ENCODE assay signal across 25 cellular contexts in genomic region chr1:61247881-61248752, GRCh38.
DNase-seq lines count a peak whose midpoint lies in the region; FAIRE-seq and TF ChIP-seq lines count a peak whose summit lies in the region.
"Had no signal": no experiment of that assay in that cellular context is flagged by ENCODE, and none has a peak within 500 bp of the region (broad histone marks: within the 10 kb centered on the region; RNA-seq: fewer than 3 reads in every experiment).

No MANE protein-coding gene starts in this region.

- BruUV-seq in endothelial cell of umbilical vein (replicated peaks; lab: Mats Ljungman, UMichigan): no TSS peak

- no peak overlapping the region for H3K4me3 Mint-ChIP-seq in nephron
- H3K4me3 Mint-ChIP-seq: activated naive CD4-positive, alpha-beta T cell treated with anti-CD3 and anti-CD28 coated beads, Interleukin-2, amount 50 U/mL, for 24 hours; activated T-cell treated with anti-CD3 and anti-CD28 coated beads, Interleukin-2, amount 50 U/mL, for 72 hours; memory B cell; naive thymus-derived CD4-positive, alpha-beta T cell had no signal

- POLR2A ChIA-PET in endothelial cell of umbilical vein (lab: Charles Lee): no interaction called here

- H3K4me2 ChIP-seq in endothelial cell of umbilical vein (ENCODE audit: insufficient read depth, low read length): no peak overlapping the region

- no peaks in the 10 kb centered on the region for H3K36me3 ChIP-seq in endothelial cell of umbilical vein (ENCODE audit: control insufficient read depth in 2 of 2, extremely low read depth in 1 of 2, insufficient read depth in 2 of 2, low read length in 2 of 2)
- H3K36me3 ChIP-seq: BLaER1 treated with 17β-estradiol and CSF1 and Interleukin-3, amounts not matched to agents 10 nM and 100 nM; colonic mucosa; tibial artery had no signal

- H3K9ac ChIP-seq in endothelial cell of umbilical vein (replicated peaks; ENCODE audit: extremely low read depth, insufficient read depth, low read length): no peak overlapping the region
- H3K9ac ChIP-seq: BLaER1 treated with 17β-estradiol and CSF1 and Interleukin-3, amounts not matched to agents 10 nM and 100 nM; GM23248 had no signal

- dilution Hi-C loops in endothelial cell of umbilical vein (cut with MboI; ENCODE audit: extremely low pct_ligation_motif_present, low sequenced_read_pairs): no loop called here

- no peaks in the 10 kb centered on the region for H3K9me3 ChIP-seq in endothelial cell of umbilical vein (replicated peaks; ENCODE audit: control insufficient read depth, insufficient read depth, low read length)
- H3K9me3 ChIP-seq: colonic mucosa, tibial artery had no signal

- TF ChIP-seq CTCF in endothelial cell of umbilical vein (IDR thresholded peaks at IDR 0.05; ENCODE audit: extremely low read depth in 1 of 2, insufficient read depth in 1 of 2, low read depth in 1 of 2, low read length in 2 of 2) (no peak), nephron (IDR thresholded peaks at IDR 0.05; ENCODE audit: unreplicated experiment in 3 of 3) (no peak)

- H3K27ac ChIP-seq in endothelial cell of umbilical vein (ENCODE audit: insufficient read depth, low read depth, low read length): no peak overlapping the region
- H3K27ac ChIP-seq: 22Rv1; BLaER1 treated with 17β-estradiol and CSF1 and Interleukin-3, amounts not matched to agents 10 nM and 100 nM; colonic mucosa; GM23248; SK-N-MC; tibial artery had no signal

- FAIRE-seq in endothelial cell of umbilical vein (lab: Jason Lieb, UNC): no peak

- peaks cover 6% of the 10 kb centered on the region for H3K4me1 ChIP-seq in endothelial cell of umbilical vein (ENCODE audit: control insufficient read depth, extremely low read depth, insufficient read depth, low read length)
- H3K4me1 ChIP-seq: colonic mucosa had no signal

- no peak overlapping the region for H3K4me3 ChIP-seq in endothelial cell of umbilical vein (replicated peaks in 1 of 3; ENCODE audit: insufficient read depth in 1 of 3, low read depth in 1 of 3, low read length in 3 of 3)
- H3K4me3 ChIP-seq: BLaER1 treated with 17β-estradiol and CSF1 and Interleukin-3, amounts not matched to agents 10 nM and 100 nM; colonic mucosa; GM23248; SK-N-MC; tibial artery had no signal

- no peaks in the 10 kb centered on the region for H3K9me1 ChIP-seq in endothelial cell of umbilical vein (replicated peaks; ENCODE audit: control insufficient read depth, extremely low read depth, insufficient read depth, low read length)

- H3K9me3 Mint-ChIP-seq in nephron: no peaks in the 10 kb centered on the region
- H3K9me3 Mint-ChIP-seq: activated naive CD4-positive, alpha-beta T cell treated with anti-CD3 and anti-CD28 coated beads, Interleukin-2, amount 50 U/mL, for 24 hours; activated T-cell treated with anti-CD3 and anti-CD28 coated beads, Interleukin-2, amount 50 U/mL, for 72 hours; memory B cell; naive thymus-derived CD4-positive, alpha-beta T cell had no signal

- no peak overlapping the region for H2AFZ ChIP-seq in endothelial cell of umbilical vein (ENCODE audit: low read depth, low read length)
- H2AFZ ChIP-seq: GM23248 had no signal

- no peaks in the 10 kb centered on the region for H3K36me3 Mint-ChIP-seq in nephron (ENCODE audit: low read depth)
- H3K36me3 Mint-ChIP-seq: activated naive CD4-positive, alpha-beta T cell treated with anti-CD3 and anti-CD28 coated beads, Interleukin-2, amount 50 U/mL, for 24 hours; memory B cell; naive thymus-derived CD4-positive, alpha-beta T cell had no signal

- H3K27me3 Mint-ChIP-seq in nephron (ENCODE audit: low read depth): no peaks in the 10 kb centered on the region
- H3K27me3 Mint-ChIP-seq: activated naive CD4-positive, alpha-beta T cell treated with anti-CD3 and anti-CD28 coated beads, Interleukin-2, amount 50 U/mL, for 24 hours; memory B cell had no signal

- peak; percentile 68 for DNase-seq in DMS79 treated with DMSO at 0.1 percent for 48 hours (lab: John Stamatoyannopoulos, UW)
- no peak for DNase-seq in DMS79 (lab: John Stamatoyannopoulos, UW)
- DNase-seq in NOMO-1 (lab: John Stamatoyannopoulos, UW; ENCODE audit: unreplicated experiment in 2 of 2): peak; percentile 37 to 68
- peak; percentile 42 for DNase-seq in endothelial cell of umbilical vein (ENCODE audit: low read depth, low spot score)
- no peak for DNase-seq in NCI-H1417 treated with DMSO at 0.1 percent for 48 hours (lab: John Stamatoyannopoulos, UW)
- DNase-seq in EL: no peak
- no peak for DNase-seq in NCI-H510A (lab: John Stamatoyannopoulos, UW)
- DNase-seq: activated T-cell treated with anti-CD3 and anti-CD28 coated beads, Interleukin-2, amount 50 U/mL, for 72 hours; colonic mucosa; GDM1; GM23248; islet precursor cell; naive thymus-derived CD4-positive, alpha-beta T cell; NCI-H1930; posterior cingulate gyrus; stimulated activated CD4-positive, alpha-beta T cell treated with anti-CD3 and anti-CD28 coated beads, Interleukin-1b, Interleukin-23, amount 100 ng/mL, for 48 hours; stimulated activated naive CD8-positive, alpha-beta T cell treated with anti-CD3 and anti-CD28 coated beads, Interleukin-15, Interleukin-2, amounts not matched to agents 100 U/mL and 50 U/mL, for 24 hours; T-helper 9 cell; tibial artery had no signal

- CTCF ChIA-PET in endothelial cell of umbilical vein (lab: Charles Lee): interaction anchor here (0.5 to 2.2 kb wide), 4 partner anchors 9 to 187 kb away, joined by 3 to 7 read pairs (median 4); no protein-coding TSS in a partner anchor

- peaks cover 3% of the 10 kb centered on the region for H3K79me2 ChIP-seq in endothelial cell of umbilical vein (ENCODE audit: control insufficient read depth, insufficient read depth, low read length)

- H3K27me3 ChIP-seq in endothelial cell of umbilical vein (ENCODE audit: control insufficient read depth in 2 of 2, insufficient read depth in 2 of 2, low read length in 2 of 2): no peaks in the 10 kb centered on the region
- H3K27me3 ChIP-seq: colonic mucosa, tibial artery had no signal

- no peak for TF ChIP-seq POLR2A in endothelial cell of umbilical vein (IDR thresholded peaks at IDR 0.05; ENCODE audit: low read depth, low read length)

- no peaks in the 10 kb centered on the region for H4K20me1 ChIP-seq in endothelial cell of umbilical vein (replicated peaks; ENCODE audit: control insufficient read depth, extremely low read depth, insufficient read depth, low read length)
- H4K20me1 ChIP-seq: BLaER1 treated with 17β-estradiol and CSF1 and Interleukin-3, amounts not matched to agents 10 nM and 100 nM had no signal

- peak overlapping the region in 2 of 3 experiments; percentile 18 to 31 for H3K27ac Mint-ChIP-seq in nephron
- H3K27ac Mint-ChIP-seq: activated naive CD4-positive, alpha-beta T cell treated with anti-CD3 and anti-CD28 coated beads, Interleukin-2, amount 50 U/mL, for 24 hours; activated T-cell treated with anti-CD3 and anti-CD28 coated beads, Interleukin-2, amount 50 U/mL, for 72 hours; memory B cell; naive thymus-derived CD4-positive, alpha-beta T cell had no signal

- H3K4me1 Mint-ChIP-seq in nephron: peaks cover 50% of the 10 kb centered on the region
- H3K4me1 Mint-ChIP-seq: activated naive CD4-positive, alpha-beta T cell treated with anti-CD3 and anti-CD28 coated beads, Interleukin-2, amount 50 U/mL, for 24 hours; memory B cell; naive thymus-derived CD4-positive, alpha-beta T cell had no signal

- intact Hi-C loops in endothelial cell of umbilical vein (cut with micrococcal nuclease): no loop called here

TF ChIP-seq in endothelial cell of umbilical vein, 7 proteins besides CTCF, POLR2A, EP300 and RAD21:
- TF ChIP-seq FOS (IDR thresholded peaks at IDR 0.05; ENCODE audit: borderline replicate concordance, insufficient read depth, low read length) (no peak), JUN (IDR thresholded peaks at IDR 0.05; ENCODE audit: borderline replicate concordance, insufficient read depth, insufficient read length, low read depth) (no peak), MAX (IDR thresholded peaks at IDR 0.05; ENCODE audit: insufficient read depth, insufficient read length) (no peak), MYC (IDR thresholded peaks at IDR 0.05; ENCODE audit: low read depth, low read length) (no peak), GATA2 (IDR thresholded peaks at IDR 0.05; ENCODE audit: insufficient read depth, insufficient read length, low read depth, low read length) (no peak), EZH2 (IDR thresholded peaks at IDR 0.05; ENCODE audit: borderline replicate concordance, low read depth, low read length, severe bottlenecking) (no peak), POLR2AphosphoS5 (IDR thresholded peaks at IDR 0.05; ENCODE audit: insufficient read depth, low read depth, low read length) (no peak)

Comparison
In these comparisons a context has a peak if more than half of its experiments do, and no peak if none do; other contexts are left out.
1. DNase-seq: peak in DMS79 treated with DMSO at 0.1 percent for 48 hours (single experiment), NOMO-1 (2 of 2) and endothelial cell of umbilical vein (single experiment); none in DMS79 (single experiment), NCI-H1417 treated with DMSO at 0.1 percent for 48 hours (single experiment), EL (single experiment) and NCI-H510A (single experiment).